ENCODE assay signal across 29 cellular contexts in the genomic region with DNA sequence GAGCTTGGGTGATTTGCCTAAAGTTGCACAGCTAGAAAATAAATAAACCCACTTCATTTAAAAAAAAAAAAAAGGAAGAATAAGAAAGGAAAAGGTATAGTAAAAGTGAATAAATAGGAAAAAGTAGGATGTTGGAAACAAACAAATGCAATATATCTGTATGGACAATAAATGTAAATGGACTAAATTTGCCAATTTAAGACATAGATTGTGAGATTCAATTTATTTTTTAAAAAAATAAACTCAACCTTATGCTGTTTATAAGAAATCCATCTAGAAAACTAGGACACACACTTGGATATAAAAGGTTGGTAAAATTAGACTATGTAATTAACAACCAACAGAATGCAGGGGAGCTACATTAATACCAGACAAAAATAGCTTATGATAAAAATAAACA.
A peak's percentile ranks its signal among the peaks of the same experiment; 100 is the strongest.
DNase-seq lines count a peak whose midpoint lies in the region; ATAC-seq, FAIRE-seq and TF ChIP-seq lines count a peak whose summit lies in the region.
"Had no signal": no experiment of that assay in that cellular context is flagged by ENCODE, and none has a peak within 500 bp of the region (broad histone marks: within the 10 kb centered on the region; RNA-seq: fewer than 3 reads in every experiment).

No MANE protein-coding gene starts in this region.

- no peaks in the 10 kb centered on the region for H3K4me1 ChIP-seq in K562 (replicated peaks in 1 of 2; ENCODE audit: control insufficient read depth in 2 of 2, insufficient read depth in 2 of 2, low read length in 2 of 2)
- H3K4me1 ChIP-seq: A549; BE2C; BLaER1; BLaER1 treated with 17β-estradiol and CSF1 and Interleukin-3, amounts not matched to agents 10 nM and 100 nM; Caco-2 had no signal

- TF ChIP-seq POLR2A in K562 (conservative IDR thresholded peaks at IDR 0.05) = no peak

- H3K27ac ChIP-seq in K562 (ENCODE audit: extremely low read depth, low read depth, low read length) = no peak overlapping the region
- H3K27ac ChIP-seq: 22Rv1; A549; BLaER1; BLaER1 treated with 17β-estradiol and CSF1 and Interleukin-3, amounts not matched to agents 10 nM and 100 nM; C4-2B had no signal

- H3K4me2 ChIP-seq in K562 (ENCODE audit: insufficient read depth, low read length) = no peak overlapping the region
- H3K4me2 ChIP-seq: A549; BLaER1; BLaER1 treated with 17β-estradiol and CSF1 and Interleukin-3, amounts not matched to agents 10 nM and 100 nM had no signal

- no peak overlapping the region for H2AFZ ChIP-seq in K562 (ENCODE audit: low read depth, low read length)

- no peak for ATAC-seq in K562
- ATAC-seq: A549; CD8-positive, alpha-beta T cell had no signal

- no peak for FAIRE-seq in K562 (lab: Jason Lieb, UNC)
- FAIRE-seq: A204.1, A549, D721Med had no signal

- no peak for TF ChIP-seq CTCF in K562 (IDR thresholded peaks at IDR 0.05 in 2 of 3, conservative IDR thresholded peaks at IDR 0.05 in 1 of 3; ENCODE audit: insufficient read depth in 2 of 3, low read depth in 1 of 3, low read length in 3 of 3)

- TF ChIP-seq RAD21 in K562 (CRISPR knock-in tag; conservative IDR thresholded peaks at IDR 0.05 in 1 of 2, IDR thresholded peaks at IDR 0.05 in 1 of 2) = no peak

- in situ Hi-C loops in K562 (cut with MboI) = no loop called here

- H3K9ac ChIP-seq in K562 (ENCODE audit: insufficient read depth in 1 of 2, low read depth in 2 of 2, low read length in 2 of 2) = no peak overlapping the region
- H3K9ac ChIP-seq: BLaER1; BLaER1 treated with 17β-estradiol and CSF1 and Interleukin-3, amounts not matched to agents 10 nM and 100 nM had no signal

- H3K79me2 ChIP-seq in K562 (ENCODE audit: control insufficient read depth, insufficient read depth, low read length) = no peaks in the 10 kb centered on the region

- BruUV-seq in K562 (replicated peaks; lab: Mats Ljungman, UMichigan) = no TSS peak

- POLR2A ChIA-PET in K562 (lab: Yijun Ruan, JAX) = no interaction called here

- H3K27me3 ChIP-seq in K562 (ENCODE audit: control insufficient read depth in 2 of 2, insufficient read depth in 2 of 2, low read length in 2 of 2) = no peaks in the 10 kb centered on the region
- H3K27me3 ChIP-seq: BE2C; BLaER1; BLaER1 treated with 17β-estradiol and CSF1 and Interleukin-3, amounts not matched to agents 10 nM and 100 nM had no signal

- DNase-seq in K562 (ENCODE audit: extremely low read depth in 1 of 4, low spot score in 3 of 4) (no peak), NCI-H345 treated with DMSO at 0.1 percent for 48 hours (lab: John Stamatoyannopoulos, UW; ENCODE audit: unreplicated experiment) (no peak)
- DNase-seq: 8988T; ACHN; AML-193; BE2C; C1 segment of cervical spinal cord; Caco-2; Calu3; CD4-positive, alpha-beta memory T cell; CD4-positive, alpha-beta T cell; CD4-positive, CD25-positive, alpha-beta regulatory T cell; CD8-positive, alpha-beta memory T cell; CD8-positive, alpha-beta T cell; COR-L47; DMS 273 treated with DMSO at 0.1 percent for 48 hours; DMS153; DMS53; DMS79; DMS79 treated with DMSO at 0.1 percent for 48 hours; DND-41; EL had no signal

- CTCF ChIA-PET in K562 (lab: Yijun Ruan, JAX; ENCODE audit: low intra/inter-chr PET ratio) = no interaction called here

- no peak overlapping the region for H3K4me3 ChIP-seq in K562
- H3K4me3 ChIP-seq: A549; BLaER1; BLaER1 treated with 17β-estradiol and CSF1 and Interleukin-3, amounts not matched to agents 10 nM and 100 nM had no signal

- no peaks in the 10 kb centered on the region for H3K9me1 ChIP-seq in K562 (ENCODE audit: control insufficient read depth, insufficient read depth, low read length)

- H3K9me3 ChIP-seq in K562 (replicated peaks; ENCODE audit: control insufficient read depth, insufficient read depth, low read depth, low read length) = no peaks in the 10 kb centered on the region; the same call in 1 of the 2 replicates
- H3K9me3 ChIP-seq: A549, BE2C, Caco-2 had no signal

- TF ChIP-seq EP300 in K562 (IDR thresholded peaks at IDR 0.05; ENCODE audit: low read length) = no peak

- intact Hi-C loops in K562 (cut with micrococcal nuclease) = no loop called here

- no peaks in the 10 kb centered on the region for H3K36me3 ChIP-seq in K562 (ENCODE audit: control insufficient read depth, insufficient read depth, low read length)
- H3K36me3 ChIP-seq: BE2C; BLaER1; BLaER1 treated with 17β-estradiol and CSF1 and Interleukin-3, amounts not matched to agents 10 nM and 100 nM had no signal

- no peaks in the 10 kb centered on the region for H4K20me1 ChIP-seq in K562 (replicated peaks; ENCODE audit: control insufficient read depth, insufficient read depth, low read length)
- H4K20me1 ChIP-seq: BLaER1; BLaER1 treated with 17β-estradiol and CSF1 and Interleukin-3, amounts not matched to agents 10 nM and 100 nM had no signal

TF ChIP-seq in K562, 482 proteins besides CTCF, POLR2A, EP300 and RAD21:
- TF ChIP-seq ZNF507 (tag; conservative IDR thresholded peaks at IDR 0.05) = peak; percentile 92
- TF ChIP-seq, protein P1, sequence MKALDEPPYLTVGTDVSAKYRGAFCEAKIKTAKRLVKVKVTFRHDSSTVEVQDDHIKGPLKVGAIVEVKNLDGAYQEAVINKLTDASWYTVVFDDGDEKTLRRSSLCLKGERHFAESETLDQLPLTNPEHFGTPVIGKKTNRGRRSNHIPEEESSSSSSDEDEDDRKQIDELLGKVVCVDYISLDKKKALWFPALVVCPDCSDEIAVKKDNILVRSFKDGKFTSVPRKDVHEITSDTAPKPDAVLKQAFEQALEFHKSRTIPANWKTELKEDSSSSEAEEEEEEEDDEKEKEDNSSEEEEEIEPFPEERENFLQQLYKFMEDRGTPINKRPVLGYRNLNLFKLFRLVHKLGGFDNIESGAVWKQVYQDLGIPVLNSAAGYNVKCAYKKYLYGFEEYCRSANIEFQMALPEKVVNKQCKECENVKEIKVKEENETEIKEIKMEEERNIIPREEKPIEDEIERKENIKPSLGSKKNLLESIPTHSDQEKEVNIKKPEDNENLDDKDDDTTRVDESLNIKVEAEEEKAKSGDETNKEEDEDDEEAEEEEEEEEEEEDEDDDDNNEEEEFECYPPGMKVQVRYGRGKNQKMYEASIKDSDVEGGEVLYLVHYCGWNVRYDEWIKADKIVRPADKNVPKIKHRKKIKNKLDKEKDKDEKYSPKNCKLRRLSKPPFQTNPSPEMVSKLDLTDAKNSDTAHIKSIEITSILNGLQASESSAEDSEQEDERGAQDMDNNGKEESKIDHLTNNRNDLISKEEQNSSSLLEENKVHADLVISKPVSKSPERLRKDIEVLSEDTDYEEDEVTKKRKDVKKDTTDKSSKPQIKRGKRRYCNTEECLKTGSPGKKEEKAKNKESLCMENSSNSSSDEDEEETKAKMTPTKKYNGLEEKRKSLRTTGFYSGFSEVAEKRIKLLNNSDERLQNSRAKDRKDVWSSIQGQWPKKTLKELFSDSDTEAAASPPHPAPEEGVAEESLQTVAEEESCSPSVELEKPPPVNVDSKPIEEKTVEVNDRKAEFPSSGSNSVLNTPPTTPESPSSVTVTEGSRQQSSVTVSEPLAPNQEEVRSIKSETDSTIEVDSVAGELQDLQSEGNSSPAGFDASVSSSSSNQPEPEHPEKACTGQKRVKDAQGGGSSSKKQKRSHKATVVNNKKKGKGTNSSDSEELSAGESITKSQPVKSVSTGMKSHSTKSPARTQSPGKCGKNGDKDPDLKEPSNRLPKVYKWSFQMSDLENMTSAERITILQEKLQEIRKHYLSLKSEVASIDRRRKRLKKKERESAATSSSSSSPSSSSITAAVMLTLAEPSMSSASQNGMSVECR (CRISPR knock-in tag; IDR thresholded peaks at IDR 0.05) = no peak
